8 cellular contexts compared by ENCODE assay signal in the genomic region with DNA sequence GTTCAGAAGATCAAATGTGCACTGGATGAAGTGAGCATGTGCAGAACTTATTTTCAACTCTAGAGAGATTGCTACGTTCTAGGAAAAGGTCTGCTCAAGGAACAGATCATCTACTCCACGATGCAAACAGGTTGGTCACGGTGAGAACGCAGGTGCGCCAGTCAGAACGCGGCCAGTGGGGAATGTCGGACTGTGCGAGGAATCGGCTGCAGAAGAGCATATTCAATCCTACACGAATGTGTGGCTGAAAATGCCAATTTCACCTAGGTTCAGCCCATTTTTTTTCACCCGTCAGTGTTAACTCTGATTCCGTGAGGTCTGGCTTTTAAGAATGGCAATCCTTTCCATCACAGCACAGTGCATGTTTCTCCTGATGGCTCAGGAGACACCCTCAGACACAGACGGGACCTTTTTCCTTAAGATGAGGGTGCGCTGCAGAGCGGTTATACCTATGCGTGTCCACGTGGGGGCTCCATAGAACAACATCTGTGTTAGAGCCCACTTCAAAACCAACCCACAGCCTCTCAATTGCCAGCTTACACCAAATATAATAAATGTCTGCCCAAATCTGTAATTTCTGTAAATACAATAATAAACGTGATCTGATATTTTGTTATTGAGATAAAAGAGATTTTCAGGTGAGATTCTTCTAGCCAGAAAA.
DNase-seq lines count a peak whose midpoint lies in the region; ATAC-seq and TF ChIP-seq lines count a peak whose summit lies in the region.

No MANE protein-coding gene starts in this region.

- peak; percentile 80 for TF ChIP-seq CTCF in lower lobe of right lung (IDR thresholded peaks at IDR 0.05)
- TF ChIP-seq CTCF in suprapubic skin (IDR thresholded peaks at IDR 0.05), result peak; percentile 28 to 79

- TF ChIP-seq POLR2A in suprapubic skin (IDR thresholded peaks at IDR 0.05), result no peak

- TF ChIP-seq EP300 in suprapubic skin (IDR thresholded peaks at IDR 0.05), result no peak

- H3K4me1 ChIP-seq in lower lobe of right lung (no peaks in the 10 kb centered on the region), suprapubic skin (no peaks in the 10 kb centered on the region)

- peaks cover 16% of the 10 kb centered on the region for H3K27me3 ChIP-seq in lower lobe of right lung (ENCODE audit: low read depth)
- H3K27me3 ChIP-seq in suprapubic skin, result peaks cover 5% of the 10 kb centered on the region

- WGBS in suprapubic skin, result 42% methylated on average over 19 of the region's 19 CpGs

- H3K27ac ChIP-seq in lower lobe of right lung (no peak overlapping the region), suprapubic skin (no peak overlapping the region)

- peak; percentile 92 for ATAC-seq in HG02623 (IDR thresholded peaks at IDR 0.05; ENCODE audit: unreplicated experiment)
- ATAC-seq in lower lobe of right lung, result peak; percentile 84 to 87

- DNase-seq in activated T-cell treated with anti-CD3 and anti-CD28 coated beads for 24 hours (ENCODE audit: low read depth) (peak; percentile 8), NCI-H1105 treated with DMSO at 0.1 percent for 48 hours (lab: John Stamatoyannopoulos, UW) (peak; percentile 73), SW 1271 (lab: John Stamatoyannopoulos, UW) (peak; percentile 19 to 70), dermis microvascular lymphatic vessel endothelial cell (ENCODE audit: low read depth in 2 of 2) (peak; percentile 18 to 66), lower lobe of right lung (peak; percentile 54), suprapubic skin (ENCODE audit: low spot score in 2 of 2) (no peak)
- DNase-seq in activated T-cell treated with anti-CD3 and anti-CD28 coated beads, Interleukin-2, amount 50 U/mL, for 1 hour, result no peak

- H3K36me3 ChIP-seq in lower lobe of right lung, result no peaks in the 10 kb centered on the region
- H3K36me3 ChIP-seq in suprapubic skin, result no peaks in the 10 kb centered on the region

- H3K4me3 ChIP-seq in lower lobe of right lung (no peak overlapping the region), suprapubic skin (no peak overlapping the region)

- H3K9me3 ChIP-seq in lower lobe of right lung (no peaks in the 10 kb centered on the region), suprapubic skin (no peaks in the 10 kb centered on the region)

- intact Hi-C loops in lower lobe of right lung (cut with DNase I), result loop anchor here (10.0 kb wide), 1 partner anchor 351 kb away; no protein-coding TSS in a partner anchor

Comparison
In these comparisons a context has a peak if more than half of its experiments do, and no peak if none do; other contexts are left out.
1. DNase-seq: peak in activated T-cell treated with anti-CD3 and anti-CD28 coated beads for 24 hours (single experiment), NCI-H1105 treated with DMSO at 0.1 percent for 48 hours (single experiment), SW 1271 (2 of 2), dermis microvascular lymphatic vessel endothelial cell (2 of 2) and lower lobe of right lung (single experiment); none in activated T-cell treated with anti-CD3 and anti-CD28 coated beads, Interleukin-2, amount 50 U/mL, for 1 hour (single experiment) and suprapubic skin (0 of 2).